Comparison of ENCODE assay signal across 22 cellular contexts in the genomic region with DNA sequence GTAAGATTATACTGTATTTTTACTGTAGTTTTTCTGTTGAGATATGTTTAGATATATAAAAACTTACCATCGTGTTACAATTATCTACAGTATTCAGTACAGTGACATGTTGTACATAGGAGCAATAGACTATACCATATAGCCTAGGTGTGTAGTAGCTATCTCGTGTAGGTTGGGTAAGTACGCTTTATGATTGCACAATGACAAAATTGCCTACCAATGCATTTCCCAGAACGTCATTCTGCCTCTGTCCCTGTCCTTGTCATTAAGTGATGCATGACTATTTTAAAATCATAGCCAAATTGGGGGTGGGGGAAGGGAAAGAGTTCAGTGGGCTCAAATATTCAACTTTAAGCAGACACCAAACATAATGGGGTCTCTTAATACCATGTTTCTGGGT.
"Had no signal": no experiment of that assay in that cellular context is flagged by ENCODE, and none has a peak within 500 bp of the region (broad histone marks: within the 10 kb centered on the region; RNA-seq: fewer than 3 reads in every experiment).

No MANE protein-coding gene starts in this region.

- H3K27ac Mint-ChIP-seq: naive thymus-derived CD8-positive, alpha-beta T cell; nephron progenitor cell; stimulated activated memory B cell treated with anti-CD40 and anti-IgM and Interleukin-4, amounts not matched to agents 10 μg/mL and 1 μg/mL and 100 μg/mL, for 72 hours; stimulated activated naive CD8-positive, alpha-beta T cell treated with anti-CD3 and anti-CD28 coated beads, Interleukin-15, Interleukin-2, amounts not matched to agents 100 ng/mL and 50 ng/mL, for 24 hours had no signal

- DNase-seq: dorsolateral prefrontal cortex; effector CD4-positive, alpha-beta T cell; left ventricle myocardium superior; lower lobe of right lung; naive thymus-derived CD8-positive, alpha-beta T cell; nephron progenitor cell; nucleus accumbens; ovary; posterior cingulate gyrus; psoas muscle; spleen; stimulated activated CD4-positive, alpha-beta T cell treated with anti-CD3 and anti-CD28 coated beads, Interleukin-4, amount 100 ng/mL, for 4 hours; transverse colon; upper lobe of right lung; uterus had no signal

- H3K36me3 ChIP-seq: lower lobe of right lung, ovary, spleen, suprapubic skin, transverse colon, upper lobe of right lung, uterus had no signal

- FAIRE-seq: frontal cortex, keratinocyte had no signal

- H3K4me1 ChIP-seq: psoas muscle, upper lobe of right lung, uterus had no signal

- H3K4me3 ChIP-seq: dorsolateral prefrontal cortex, lower lobe of right lung, ovary, psoas muscle, skin epidermis, spleen, suprapubic skin, transverse colon, upper lobe of right lung, uterus had no signal

- H3K9me3 Mint-ChIP-seq: nephron progenitor cell; stimulated activated memory B cell treated with anti-CD40 and anti-IgM and Interleukin-4, amounts not matched to agents 10 μg/mL and 1 μg/mL and 100 μg/mL, for 72 hours; stimulated activated naive CD8-positive, alpha-beta T cell treated with anti-CD3 and anti-CD28 coated beads, Interleukin-15, Interleukin-2, amounts not matched to agents 100 ng/mL and 50 ng/mL, for 24 hours had no signal

- H3K4me3 Mint-ChIP-seq: naive thymus-derived CD8-positive, alpha-beta T cell; nephron progenitor cell; stimulated activated memory B cell treated with anti-CD40 and anti-IgM and Interleukin-4, amounts not matched to agents 10 μg/mL and 1 μg/mL and 100 μg/mL, for 72 hours; stimulated activated naive CD8-positive, alpha-beta T cell treated with anti-CD3 and anti-CD28 coated beads, Interleukin-15, Interleukin-2, amounts not matched to agents 100 ng/mL and 50 ng/mL, for 24 hours had no signal

- H3K36me3 Mint-ChIP-seq: naive thymus-derived CD8-positive, alpha-beta T cell; stimulated activated memory B cell treated with anti-CD40 and anti-IgM and Interleukin-4, amounts not matched to agents 10 μg/mL and 1 μg/mL and 100 μg/mL, for 72 hours had no signal

- H3K27ac ChIP-seq: lower lobe of right lung, ovary, psoas muscle, spleen, suprapubic skin, transverse colon, upper lobe of right lung, uterus had no signal

- ATAC-seq: left ventricle myocardium superior; lower lobe of right lung; naive thymus-derived CD8-positive, alpha-beta T cell; psoas muscle; right cardiac atrium; stimulated activated memory B cell treated with anti-CD40 and anti-IgM and Interleukin-4, amounts not matched to agents 10 μg/mL and 1 μg/mL and 100 μg/mL, for 72 hours; upper lobe of right lung had no signal

- H3K9me3 ChIP-seq: lower lobe of right lung, ovary, psoas muscle, spleen, suprapubic skin, transverse colon, upper lobe of right lung, uterus had no signal

- H3K27me3 ChIP-seq: dorsolateral prefrontal cortex, ovary, suprapubic skin, upper lobe of right lung, uterus had no signal
